36 cellular contexts compared by ENCODE assay signal in the genomic region with DNA sequence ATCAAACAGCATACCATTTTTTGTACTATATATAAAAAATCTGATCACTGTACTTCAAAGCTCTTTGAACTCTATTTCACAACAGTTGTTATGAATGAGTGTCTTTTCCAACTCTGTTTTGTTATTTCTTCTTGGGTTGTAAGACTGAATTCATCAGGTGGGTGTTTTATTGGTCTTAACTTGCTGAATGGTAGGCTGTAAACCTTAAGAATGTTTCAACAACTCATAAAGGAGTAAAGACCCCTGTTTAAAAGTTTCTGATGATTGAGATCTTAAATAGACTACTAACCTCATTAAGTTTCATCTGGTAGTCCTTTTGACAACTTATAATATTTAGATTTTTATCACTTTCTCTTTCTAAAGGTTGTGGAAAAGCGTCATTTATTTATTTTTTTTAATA.
"Had no signal": no experiment of that assay in that cellular context is flagged by ENCODE, and none has a peak within 500 bp of the region (broad histone marks: within the 10 kb centered on the region; RNA-seq: fewer than 3 reads in every experiment).

No MANE protein-coding gene starts in this region.

- DNase-seq: activated CD4-positive, alpha-beta memory T cell treated with anti-CD3 and anti-CD28 coated beads for 36 hours; activated CD4-positive, alpha-beta T cell treated with anti-CD3 and anti-CD28 coated beads for 36 hours; activated CD4-positive, alpha-beta T cell treated with anti-CD3 and anti-CD28 coated beads, Interleukin-2, amount 10 ng/mL, durations not matched to agents 24 days and 14 days; activated CD4-positive, CD25-positive, alpha-beta regulatory T cell; activated CD4-positive, CD25-positive, alpha-beta regulatory T cell treated with anti-CD3 and anti-CD28 coated beads, Interleukin-2, amount 50 U/mL, for 72 hours; activated CD8-positive, alpha-beta memory T cell treated with anti-CD3 and anti-CD28 coated beads, Interleukin-2, amount 10 ng/mL, durations not matched to agents 7 days and 5 days; activated CD8-positive, alpha-beta memory T cell treated with anti-CD3 and anti-CD28 coated beads, Interleukin-2, amount 50 U/mL, for 4 hours; activated CD8-positive, alpha-beta T cell treated with anti-CD3 and anti-CD28 coated beads, Interleukin-2, amount 10 ng/mL, durations not matched to agents 7 days and 5 days; activated effector memory CD4-positive, alpha-beta T cell treated with anti-CD3 and anti-CD28 coated beads, Interleukin-2, amount 50 U/mL, for 16 hours; activated naive CD4-positive, alpha-beta T cell; activated naive CD4-positive, alpha-beta T cell treated with anti-CD3 and anti-CD28 coated beads, Interleukin-2, amount 10 ng/mL, durations not matched to agents 7 days and 5 days; activated naive CD8-positive, alpha-beta T cell treated with anti-CD3 and anti-CD28 coated beads, Interleukin-2, amount 10 ng/mL, durations not matched to agents 7 days and 5 days; activated T-cell treated with anti-CD3 and anti-CD28 coated beads, Interleukin-2, amount 50 U/mL, for 1 hour; activated T-cell treated with anti-CD3 and anti-CD28 coated beads, Interleukin-2, amount 50 U/mL, for 48 hours; brain microvascular endothelial cell; cortex of kidney; dermis blood vessel endothelial cell; effector CD4-positive, alpha-beta T cell; effector memory CD8-positive, alpha-beta T cell; erythroblast; foreskin keratinocyte; gastrocnemius medialis; glutamatergic neuron; heart right ventricle; T-helper 17 cell; T1000; WERI-Rb-1 had no signal

- H3K27ac ChIP-seq: ascending aorta, brain microvascular endothelial cell, esophagus muscularis mucosa, foreskin keratinocyte, gastrocnemius medialis, heart right ventricle, hepatocyte, WERI-Rb-1 had no signal

- FAIRE-seq: bronchial epithelial cell had no signal

- H3K27ac Mint-ChIP-seq: activated CD4-positive, alpha-beta memory T cell treated with anti-CD3 and anti-CD28 coated beads for 36 hours; activated CD4-positive, alpha-beta T cell treated with anti-CD3 and anti-CD28 coated beads for 36 hours; activated CD4-positive, alpha-beta T cell treated with anti-CD3 and anti-CD28 coated beads, Interleukin-2, amount 10 ng/mL, durations not matched to agents 24 days and 14 days; activated CD8-positive, alpha-beta memory T cell treated with anti-CD3 and anti-CD28 coated beads, Interleukin-2, amount 10 ng/mL, durations not matched to agents 7 days and 5 days; activated CD8-positive, alpha-beta T cell treated with anti-CD3 and anti-CD28 coated beads, Interleukin-2, amount 10 ng/mL, durations not matched to agents 7 days and 5 days; activated naive CD4-positive, alpha-beta T cell treated with anti-CD3 and anti-CD28 coated beads, Interleukin-2, amount 10 ng/mL, durations not matched to agents 7 days and 5 days; activated naive CD4-positive, alpha-beta T cell treated with anti-CD3 and anti-CD28 coated beads, Interleukin-2, amount 50 U/mL, for 72 hours; activated naive CD8-positive, alpha-beta T cell treated with anti-CD3 and anti-CD28 coated beads, Interleukin-2, amount 10 ng/mL, durations not matched to agents 7 days and 5 days; activated T-helper 1 cell treated with anti-CD3 and anti-CD28 coated beads, Interleukin-12 subunit alpha, Interleukin-12 subunit beta, Interleukin-2, Interleukin-4 antibody, amounts not matched to agents 30 ng/mL and 10 ng/mL and 1 ng/mL, durations not matched to agents 14 hours and 24 hours and 36 hours; activated T-helper 2 cell treated with anti-CD3 and anti-CD28 coated beads, Interferon-gamma antibody, Interleukin-2, Interleukin-4, amounts not matched to agents 10 μg/mL and 5 μg/mL and 100 μg/mL, durations not matched to agents 14 hours and 24 hours and 36 hours; effector memory CD8-positive, alpha-beta T cell; T-helper 17 cell; T-helper 2 cell treated with Interferon-gamma antibody and Interleukin-4, amounts not matched to agents 5 μg/mL and 100 μg/mL, for 36 hours had no signal

- H3K27me3 ChIP-seq: ascending aorta, brain microvascular endothelial cell, esophagus muscularis mucosa, foreskin keratinocyte, gastrocnemius medialis, heart right ventricle, hepatocyte had no signal

- H3K4me1 Mint-ChIP-seq: activated CD4-positive, alpha-beta T cell treated with anti-CD3 and anti-CD28 coated beads for 36 hours; activated CD4-positive, alpha-beta T cell treated with anti-CD3 and anti-CD28 coated beads, Interleukin-2, amount 10 ng/mL, durations not matched to agents 24 days and 14 days; activated CD8-positive, alpha-beta memory T cell treated with anti-CD3 and anti-CD28 coated beads, Interleukin-2, amount 10 ng/mL, durations not matched to agents 7 days and 5 days; activated naive CD4-positive, alpha-beta T cell treated with anti-CD3 and anti-CD28 coated beads, Interleukin-2, amount 10 ng/mL, durations not matched to agents 7 days and 5 days; activated naive CD8-positive, alpha-beta T cell treated with anti-CD3 and anti-CD28 coated beads, Interleukin-2, amount 10 ng/mL, durations not matched to agents 7 days and 5 days; central memory CD8-positive, alpha-beta T cell had no signal

- H3K36me3 ChIP-seq: ascending aorta, brain microvascular endothelial cell, esophagus muscularis mucosa, gastrocnemius medialis, heart right ventricle, WERI-Rb-1 had no signal

- H3K4me2 ChIP-seq: hepatocyte had no signal

- H3K9me3 ChIP-seq: ascending aorta, esophagus muscularis mucosa, gastrocnemius medialis, heart right ventricle had no signal

- ATAC-seq: activated CD4-positive, alpha-beta T cell treated with anti-CD3 and anti-CD28 coated beads for 36 hours; activated CD8-positive, alpha-beta memory T cell treated with anti-CD3 and anti-CD28 coated beads, Interleukin-2, amount 10 ng/mL, durations not matched to agents 7 days and 5 days; activated CD8-positive, alpha-beta T cell treated with anti-CD3 and anti-CD28 coated beads, Interleukin-2, amount 10 ng/mL, durations not matched to agents 7 days and 5 days; activated naive CD4-positive, alpha-beta T cell treated with anti-CD3 and anti-CD28 coated beads, Interleukin-2, amount 50 U/mL, for 72 hours; effector memory CD8-positive, alpha-beta T cell; foreskin keratinocyte; gastrocnemius medialis; heart right ventricle; T-helper 17 cell had no signal

- H3K4me1 ChIP-seq: ascending aorta, esophagus muscularis mucosa, foreskin keratinocyte, gastrocnemius medialis, heart right ventricle had no signal

- H3K4me3 Mint-ChIP-seq: activated CD4-positive, alpha-beta memory T cell treated with anti-CD3 and anti-CD28 coated beads for 36 hours; activated CD4-positive, alpha-beta T cell treated with anti-CD3 and anti-CD28 coated beads for 36 hours; activated CD4-positive, alpha-beta T cell treated with anti-CD3 and anti-CD28 coated beads, Interleukin-2, amount 10 ng/mL, durations not matched to agents 24 days and 14 days; activated CD8-positive, alpha-beta memory T cell treated with anti-CD3 and anti-CD28 coated beads, Interleukin-2, amount 10 ng/mL, durations not matched to agents 7 days and 5 days; activated CD8-positive, alpha-beta T cell treated with anti-CD3 and anti-CD28 coated beads, Interleukin-2, amount 10 ng/mL, durations not matched to agents 7 days and 5 days; activated naive CD4-positive, alpha-beta T cell treated with anti-CD3 and anti-CD28 coated beads, Interleukin-2, amount 10 ng/mL, durations not matched to agents 7 days and 5 days; activated naive CD8-positive, alpha-beta T cell treated with anti-CD3 and anti-CD28 coated beads, Interleukin-2, amount 10 ng/mL, durations not matched to agents 7 days and 5 days; activated T-helper 1 cell treated with anti-CD3 and anti-CD28 coated beads, Interleukin-12 subunit alpha, Interleukin-12 subunit beta, Interleukin-2, Interleukin-4 antibody, amounts not matched to agents 30 ng/mL and 10 ng/mL and 1 ng/mL, durations not matched to agents 14 hours and 24 hours and 36 hours; central memory CD8-positive, alpha-beta T cell; effector memory CD8-positive, alpha-beta T cell; T-helper 17 cell; T-helper 2 cell treated with Interferon-gamma antibody and Interleukin-4, amounts not matched to agents 5 μg/mL and 100 μg/mL, for 36 hours had no signal

- H3K4me3 ChIP-seq: ascending aorta, esophagus muscularis mucosa, gastrocnemius medialis, heart right ventricle, hepatocyte had no signal

- H3K9me3 Mint-ChIP-seq: activated CD4-positive, alpha-beta memory T cell treated with anti-CD3 and anti-CD28 coated beads for 36 hours; activated CD4-positive, alpha-beta T cell treated with anti-CD3 and anti-CD28 coated beads, Interleukin-2, amount 10 ng/mL, durations not matched to agents 24 days and 14 days; activated naive CD4-positive, alpha-beta T cell treated with anti-CD3 and anti-CD28 coated beads, Interleukin-2, amount 10 ng/mL, durations not matched to agents 7 days and 5 days; activated naive CD4-positive, alpha-beta T cell treated with anti-CD3 and anti-CD28 coated beads, Interleukin-2, amount 50 U/mL, for 72 hours; activated naive CD8-positive, alpha-beta T cell treated with anti-CD3 and anti-CD28 coated beads, Interleukin-2, amount 10 ng/mL, durations not matched to agents 7 days and 5 days; activated T-helper 1 cell treated with anti-CD3 and anti-CD28 coated beads, Interleukin-12 subunit alpha, Interleukin-12 subunit beta, Interleukin-2, Interleukin-4 antibody, amounts not matched to agents 30 ng/mL and 10 ng/mL and 1 ng/mL, durations not matched to agents 14 hours and 24 hours and 36 hours; activated T-helper 2 cell treated with anti-CD3 and anti-CD28 coated beads, Interferon-gamma antibody, Interleukin-2, Interleukin-4, amounts not matched to agents 10 μg/mL and 5 μg/mL and 100 μg/mL, durations not matched to agents 14 hours and 24 hours and 36 hours; central memory CD8-positive, alpha-beta T cell; effector memory CD8-positive, alpha-beta T cell; T-helper 2 cell treated with Interferon-gamma antibody and Interleukin-4, amounts not matched to agents 5 μg/mL and 100 μg/mL, for 36 hours had no signal

- H3K36me3 Mint-ChIP-seq: activated CD4-positive, alpha-beta memory T cell treated with anti-CD3 and anti-CD28 coated beads for 36 hours; activated CD8-positive, alpha-beta memory T cell treated with anti-CD3 and anti-CD28 coated beads, Interleukin-2, amount 10 ng/mL, durations not matched to agents 7 days and 5 days; activated naive CD4-positive, alpha-beta T cell treated with anti-CD3 and anti-CD28 coated beads, Interleukin-2, amount 10 ng/mL, durations not matched to agents 7 days and 5 days; activated naive CD4-positive, alpha-beta T cell treated with anti-CD3 and anti-CD28 coated beads, Interleukin-2, amount 50 U/mL, for 72 hours had no signal

- H3K27me3 Mint-ChIP-seq: activated CD4-positive, alpha-beta memory T cell treated with anti-CD3 and anti-CD28 coated beads for 36 hours; activated CD4-positive, alpha-beta T cell treated with anti-CD3 and anti-CD28 coated beads for 36 hours; activated CD8-positive, alpha-beta memory T cell treated with anti-CD3 and anti-CD28 coated beads, Interleukin-2, amount 10 ng/mL, durations not matched to agents 7 days and 5 days; activated naive CD4-positive, alpha-beta T cell treated with anti-CD3 and anti-CD28 coated beads, Interleukin-2, amount 10 ng/mL, durations not matched to agents 7 days and 5 days; central memory CD8-positive, alpha-beta T cell; effector memory CD8-positive, alpha-beta T cell; T-helper 17 cell had no signal
